20 cellular contexts compared by ENCODE assay signal in the genomic region with DNA sequence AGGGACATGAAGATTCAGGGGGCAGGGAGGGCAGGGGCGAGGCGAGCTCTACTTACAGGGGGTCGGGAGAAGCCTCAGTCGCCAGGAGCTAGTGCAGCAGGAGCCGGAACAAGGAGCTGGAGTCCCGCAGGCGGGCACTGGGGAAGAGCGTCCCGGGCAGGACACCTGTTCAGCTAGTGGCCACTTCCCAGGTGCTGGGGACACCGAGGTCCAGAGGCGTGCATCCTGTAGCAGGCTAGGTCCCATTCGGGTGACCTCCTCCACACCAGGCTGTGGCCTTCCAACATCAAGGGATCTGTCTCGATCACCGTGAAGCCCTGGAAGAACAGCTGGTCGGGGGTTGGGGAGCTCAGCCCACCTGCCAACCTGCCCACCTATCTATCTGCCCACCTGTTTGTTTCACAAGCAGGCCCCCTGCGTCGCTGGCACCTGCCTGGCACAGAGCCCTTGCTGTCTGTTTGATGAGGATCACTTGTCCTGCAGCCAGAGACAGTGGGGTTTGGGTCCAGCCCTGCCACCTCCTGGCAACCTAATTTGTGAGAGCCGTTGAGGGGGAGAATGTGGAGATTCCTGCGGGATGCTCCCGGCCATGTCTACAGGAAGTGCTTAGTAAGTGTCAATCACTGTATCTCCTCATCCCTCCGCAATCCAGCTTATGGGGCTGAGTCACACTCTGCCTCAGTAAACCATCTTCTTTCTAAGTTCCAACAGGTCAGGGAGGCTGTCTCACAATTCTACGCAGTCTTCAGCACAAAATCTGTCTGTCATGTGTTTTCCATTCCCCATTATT.
DNase-seq lines count a peak whose midpoint lies in the region; ATAC-seq and TF ChIP-seq lines count a peak whose summit lies in the region.
"Had no signal": no experiment of that assay in that cellular context is flagged by ENCODE, and none has a peak within 500 bp of the region (broad histone marks: within the 10 kb centered on the region; RNA-seq: fewer than 3 reads in every experiment).

No MANE protein-coding gene starts in this region.

- H3K4me2 ChIP-seq in mesendoderm (ENCODE audit: low read length), result no peak overlapping the region

- H2BK120ac ChIP-seq in mesendoderm (ENCODE audit: low read depth, low read length), result no peak overlapping the region

- no peaks in the 10 kb centered on the region for H3K79me2 ChIP-seq in mesendoderm (ENCODE audit: control insufficient read depth, insufficient read depth, low read length)

- no peak for TF ChIP-seq CTCF in RWPE2 (IDR thresholded peaks at IDR 0.05; ENCODE audit: poor library complexity, severe bottlenecking)

- no peak overlapping the region for H3K18ac ChIP-seq in mesendoderm (ENCODE audit: low read length)

- H3K9me3 ChIP-seq in RWPE2 (ENCODE audit: severe bottlenecking), result no peaks in the 10 kb centered on the region
- H3K9me3 ChIP-seq: mucosa of descending colon had no signal

- H3K4me1 ChIP-seq in RWPE2 (ENCODE audit: insufficient read depth, poor library complexity, severe bottlenecking) (no peaks in the 10 kb centered on the region), mesendoderm (ENCODE audit: control insufficient read depth, low read depth, low read length) (no peaks in the 10 kb centered on the region)

- ATAC-seq in RWPE2 (ENCODE audit: low read depth) (no peak), GM19351 (IDR thresholded peaks at IDR 0.05; ENCODE audit: unreplicated experiment) (no peak)
- ATAC-seq: K562, mucosa of descending colon had no signal

- intact Hi-C loops in posterior vena cava (cut with DNase I), result loop anchor here in 1 of 2 donors (5.0 kb wide), 1 partner anchor 959 kb away; no protein-coding TSS in a partner anchor

- H3K56ac ChIP-seq in mesendoderm (ENCODE audit: low read length), result no peak overlapping the region

- H3K36me3 ChIP-seq in RWPE2 (ENCODE audit: low read depth) (no peaks in the 10 kb centered on the region), mesendoderm (ENCODE audit: control insufficient read depth, insufficient read depth, low read length) (no peaks in the 10 kb centered on the region)

- no peak overlapping the region for H3K23ac ChIP-seq in mesendoderm (ENCODE audit: low read length)

- H4K8ac ChIP-seq in mesendoderm (ENCODE audit: low read depth, low read length), result no peak overlapping the region

- no peak overlapping the region for H2BK15ac ChIP-seq in mesendoderm (replicated peaks; ENCODE audit: low read depth)

- no peak overlapping the region for H4K5ac ChIP-seq in mesendoderm (ENCODE audit: low read length)

- no peaks in the 10 kb centered on the region for H3K27me3 ChIP-seq in RWPE2 (ENCODE audit: insufficient read depth, poor library complexity, severe bottlenecking)
- H3K27me3 ChIP-seq in mesendoderm (ENCODE audit: insufficient read depth, low read length, poor library complexity), result no peaks in the 10 kb centered on the region

- no CpG with 5 or more reads among the region's 22 CpGs for WGBS in mesendoderm (ENCODE audit: extremely low coverage, insufficient coverage, low lambda C conversion rate)

- DNase-seq in Daoy (ENCODE audit: low read depth) (peak; percentile 60), NCI-H146 treated with DMSO at 0.1 percent for 48 hours (lab: John Stamatoyannopoulos, UW; ENCODE audit: unreplicated experiment) (peak; percentile 9), RWPE2 (ENCODE audit: low spot score) (peak; percentile 21), posterior vena cava (ENCODE audit: low spot score) (peak; percentile 80), mesendoderm (no peak)
- DNase-seq in activated CD4-positive, alpha-beta T cell treated with anti-CD3 and anti-CD28 coated beads for 1 hour, result no peak
- DNase-seq: activated CD4-positive, CD25-positive, alpha-beta regulatory T cell; activated gamma-delta T cell treated with Interleukin-2 at 50 U/mL for 16 hours; cerebellar nuclear complex; H7; hippocampal formation; mucosa of descending colon; NCI-H2227 treated with DMSO at 0.1 percent for 48 hours; occipital lobe; SIG-M5; stimulated activated CD4-positive, alpha-beta T cell treated with anti-CD3 and anti-CD28 coated beads, Interleukin-4, amount 100 ng/mL, for 24 hours; substantia nigra; T-helper 2 cell had no signal

- H2AK5ac ChIP-seq in mesendoderm (ENCODE audit: low read length), result no peak overlapping the region

- no peak overlapping the region for H3K27ac ChIP-seq in RWPE2 (ENCODE audit: poor library complexity, severe bottlenecking)
- H3K27ac ChIP-seq in mesendoderm (ENCODE audit: low read depth, low read length), result no peak overlapping the region

- H3K79me1 ChIP-seq in mesendoderm (ENCODE audit: low read length), result no peaks in the 10 kb centered on the region

- H3K4ac ChIP-seq in mesendoderm (ENCODE audit: low read depth, low read length), result no peak overlapping the region

- H2BK5ac ChIP-seq in mesendoderm (ENCODE audit: low read length), result no peak overlapping the region

- H3K4me3 ChIP-seq in RWPE2 (ENCODE audit: severe bottlenecking) (no peak overlapping the region), mesendoderm (ENCODE audit: low read length) (no peak overlapping the region)
- H3K4me3 ChIP-seq: K562, mucosa of descending colon had no signal

- H3K9ac ChIP-seq in mesendoderm (ENCODE audit: low read length), result no peak overlapping the region

Comparison
In these comparisons a context has a peak if more than half of its experiments do, and no peak if none do; other contexts are left out.
1. DNase-seq: peak in Daoy (single experiment), NCI-H146 treated with DMSO at 0.1 percent for 48 hours (single experiment), RWPE2 (single experiment) and posterior vena cava (single experiment); none in mesendoderm (single experiment) and activated CD4-positive, alpha-beta T cell treated with anti-CD3 and anti-CD28 coated beads for 1 hour (single experiment).